ENCODE assay signal across 17 cellular contexts in the genomic region with DNA sequence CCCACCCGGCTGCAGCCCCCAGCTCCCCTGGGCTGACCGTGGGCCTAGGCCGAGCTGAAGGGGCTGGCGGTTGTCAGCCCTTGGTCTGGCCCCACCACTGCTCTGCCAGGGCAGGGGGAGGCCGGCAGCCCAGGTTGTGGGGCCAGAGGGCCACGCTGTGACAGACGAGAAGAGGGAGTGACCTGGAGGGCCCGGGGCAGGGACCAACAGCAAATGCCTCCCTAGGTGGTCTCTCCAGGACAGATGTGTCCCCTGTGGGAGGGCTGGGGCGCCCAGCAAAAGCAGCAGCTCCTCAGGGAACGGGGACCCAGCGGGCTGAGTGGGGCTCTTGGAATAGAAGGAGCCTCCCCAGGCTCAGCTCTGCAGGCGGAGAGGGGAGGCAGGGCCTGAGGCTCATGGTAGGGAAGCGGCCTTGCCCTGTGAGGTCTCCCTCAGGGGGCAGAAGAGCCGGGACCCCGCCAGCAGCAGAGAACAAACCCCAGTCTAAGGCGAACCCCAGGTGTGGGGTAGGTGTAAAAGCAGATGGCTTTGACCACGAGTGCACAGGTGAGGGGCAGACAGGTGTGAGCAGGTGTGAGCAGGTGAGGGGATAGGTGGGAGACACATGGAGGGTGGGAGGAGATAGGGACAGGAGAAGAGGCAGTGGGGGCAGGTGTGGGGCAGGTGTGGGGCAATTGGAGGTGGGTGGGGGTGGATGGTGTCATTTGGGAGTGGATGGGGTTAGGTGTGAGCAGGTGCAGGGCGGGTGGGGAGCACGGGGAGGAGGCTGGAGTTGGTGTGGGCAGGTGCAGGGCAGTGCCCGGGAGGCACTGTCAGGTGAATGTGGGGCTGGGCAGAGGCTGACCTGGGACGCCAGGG. TPM values are rescaled to one million over a fixed set of nuclear protein-coding genes. Genes with fewer than 3 reads are reported as not detected.
DNase-seq lines count a peak whose midpoint lies in the region; ATAC-seq and TF ChIP-seq lines count a peak whose summit lies in the region.
"Had no signal": no experiment of that assay in that cellular context is flagged by ENCODE, and none has a peak within 500 bp of the region (broad histone marks: within the 10 kb centered on the region; RNA-seq: fewer than 3 reads in every experiment).

No MANE protein-coding gene starts in this region.

- H3K4me3 Mint-ChIP-seq in activated T-cell treated with anti-CD3 and anti-CD28 coated beads, Interleukin-2, amount 50 U/mL, for 4 hours: no peak overlapping the region
- H3K4me3 Mint-ChIP-seq in stimulated activated effector memory CD8-positive, alpha-beta T cell treated with anti-CD3 and anti-CD28 coated beads, Interleukin-12 subunit alpha, Interleukin-12 subunit beta, amount 100 ng/mL, for 72 hours: no peak overlapping the region
- peak overlapping the region in 2 of 5 donors; percentile 10 to 24 for H3K4me3 Mint-ChIP-seq in immature natural killer cell
- H3K4me3 Mint-ChIP-seq: activated T-helper 17 cell treated with anti-CD3 and anti-CD28 coated beads, Interleukin-2, amount 50 U/mL, for 72 hours had no signal

- H3K9me3 Mint-ChIP-seq in activated T-cell treated with anti-CD3 and anti-CD28 coated beads, Interleukin-2, amount 50 U/mL, for 4 hours: no peaks in the 10 kb centered on the region
- no peaks in the 10 kb centered on the region for H3K9me3 Mint-ChIP-seq in stimulated activated effector memory CD8-positive, alpha-beta T cell treated with anti-CD3 and anti-CD28 coated beads, Interleukin-12 subunit alpha, Interleukin-12 subunit beta, amount 100 ng/mL, for 72 hours
- H3K9me3 Mint-ChIP-seq in immature natural killer cell: no peaks in the 10 kb centered on the region
- H3K9me3 Mint-ChIP-seq: activated T-helper 17 cell treated with anti-CD3 and anti-CD28 coated beads, Interleukin-2, amount 50 U/mL, for 72 hours had no signal

- H3K27me3 ChIP-seq in Peyer's patch: no peaks in the 10 kb centered on the region
- H3K27me3 ChIP-seq in mammary epithelial cell (ENCODE audit: insufficient read depth, low read length): no peaks in the 10 kb centered on the region
- H3K27me3 ChIP-seq: cardiac muscle cell had no signal

- TF ChIP-seq POLR2A in Peyer's patch (IDR thresholded peaks at IDR 0.05): no peak

- TF ChIP-seq CTCF in Peyer's patch (IDR thresholded peaks at IDR 0.05): no peak
- no peak for TF ChIP-seq CTCF in mammary epithelial cell (conservative IDR thresholded peaks at IDR 0.05 in 1 of 2, IDR thresholded peaks at IDR 0.05 in 1 of 2; ENCODE audit: extremely low read depth in 1 of 2, insufficient read depth in 1 of 2, low read depth in 1 of 2, low read length in 2 of 2)

- no peak overlapping the region for H3K4me2 ChIP-seq in mammary epithelial cell (ENCODE audit: insufficient read depth, low read depth, low read length)

- dilution Hi-C loops in mammary epithelial cell (cut with HindIII; ENCODE audit: low sequenced_read_pairs): no loop called here

- H3K9me3 ChIP-seq in Peyer's patch (no peaks in the 10 kb centered on the region), mammary epithelial cell (replicated peaks; ENCODE audit: insufficient read depth, low read length) (no peaks in the 10 kb centered on the region)

- H3K36me3 ChIP-seq in Peyer's patch (no peaks in the 10 kb centered on the region), mammary epithelial cell (ENCODE audit: insufficient read depth, low read length) (peaks cover 4% of the 10 kb centered on the region)

- no peak overlapping the region for H2AFZ ChIP-seq in mammary epithelial cell (ENCODE audit: low read depth, low read length)

- CTCF ChIA-PET in mammary epithelial cell (lab: Charles Lee; ENCODE audit: low non-redundant PET): no interaction called here

- H3K27ac ChIP-seq in Peyer's patch (peak overlapping the region in 2 of 4 donors; percentile 74 to 92), mammary epithelial cell (ENCODE audit: insufficient read depth, low read depth, low read length) (no peak overlapping the region)
- H3K27ac ChIP-seq: cardiac muscle cell had no signal

- no peaks in the 10 kb centered on the region for H3K36me3 Mint-ChIP-seq in activated T-cell treated with anti-CD3 and anti-CD28 coated beads, Interleukin-2, amount 50 U/mL, for 4 hours (ENCODE audit: insufficient read depth)
- peaks cover 26% of the 10 kb centered on the region for H3K36me3 Mint-ChIP-seq in stimulated activated effector memory CD8-positive, alpha-beta T cell treated with anti-CD3 and anti-CD28 coated beads, Interleukin-12 subunit alpha, Interleukin-12 subunit beta, amount 100 ng/mL, for 72 hours
- peaks cover 2 to 9% (median 3%) of the 10 kb centered on the region in 3 donors for H3K36me3 Mint-ChIP-seq in immature natural killer cell

- peak; percentile 3 for DNase-seq in activated T-cell treated with anti-CD3 and anti-CD28 coated beads, Interleukin-2, amount 50 U/mL, for 4 hours
- DNase-seq in activated T-cell treated with anti-CD3 and anti-CD28 coated beads for 4 hours: no peak
- peak in 2 of 3 donors; percentile 45 to 48 for DNase-seq in Peyer's patch
- peak; percentile 21 for DNase-seq in iPS-NIHi11 (ENCODE audit: low spot score)
- DNase-seq in stimulated activated effector memory CD8-positive, alpha-beta T cell treated with anti-CD3 and anti-CD28 coated beads, Interleukin-12 subunit alpha, Interleukin-12 subunit beta, amount 100 ng/mL, for 72 hours (ENCODE audit: low spot score in 2 of 2): no peak
- no peak for DNase-seq in mammary epithelial cell
- DNase-seq in putamen (ENCODE audit: low spot score): no peak
- DNase-seq in immature natural killer cell: no peak
- DNase-seq: erythroblast; GOT3; mesendoderm; NCI-H226; PC-3; stimulated activated naive CD8-positive, alpha-beta T cell treated with anti-CD3 and anti-CD28 coated beads, Interleukin-15, Interleukin-2, amounts not matched to agents 100 U/mL and 50 U/mL, for 24 hours had no signal

- H4K20me1 ChIP-seq in mammary epithelial cell (ENCODE audit: insufficient read depth, low read length): no peaks in the 10 kb centered on the region

- intact Hi-C loops in mammary epithelial cell (cut with micrococcal nuclease): no loop called here

- in situ Hi-C loops in mammary epithelial cell (cut with MboI; ENCODE audit: low sequenced_read_pairs in 2 of 2): no loop called here

- H3K4me1 ChIP-seq in Peyer's patch: peaks cover 11 to 77% (median 20%) of the 10 kb centered on the region in 4 donors
- H3K4me1 ChIP-seq in mammary epithelial cell (ENCODE audit: insufficient read depth, low read length): no peaks in the 10 kb centered on the region

- no peak for ATAC-seq in activated T-cell treated with anti-CD3 and anti-CD28 coated beads, Interleukin-2, amount 50 U/mL, for 4 hours
- ATAC-seq in stimulated activated effector memory CD8-positive, alpha-beta T cell treated with anti-CD3 and anti-CD28 coated beads, Interleukin-12 subunit alpha, Interleukin-12 subunit beta, amount 100 ng/mL, for 72 hours: no peak
- ATAC-seq: activated T-helper 17 cell treated with anti-CD3 and anti-CD28 coated beads, Interleukin-2, amount 50 U/mL, for 72 hours; PC-3; stimulated activated naive CD8-positive, alpha-beta T cell treated with anti-CD3 and anti-CD28 coated beads, Interleukin-15, Interleukin-2, amounts not matched to agents 100 U/mL and 50 U/mL, for 24 hours had no signal

- H3K27ac Mint-ChIP-seq in stimulated activated effector memory CD8-positive, alpha-beta T cell treated with anti-CD3 and anti-CD28 coated beads, Interleukin-12 subunit alpha, Interleukin-12 subunit beta, amount 100 ng/mL, for 72 hours: peak overlapping the region; percentile 76
- peak overlapping the region in 3 of 6 donors; percentile 45 for H3K27ac Mint-ChIP-seq in immature natural killer cell
- H3K27ac Mint-ChIP-seq: activated T-helper 17 cell treated with anti-CD3 and anti-CD28 coated beads, Interleukin-2, amount 50 U/mL, for 72 hours; progenitor cell of endocrine pancreas had no signal

- no peak overlapping the region for H3K9ac ChIP-seq in mammary epithelial cell (ENCODE audit: insufficient read depth, low read length)

- WGBS in mammary epithelial cell (ENCODE audit: low coverage, missing lambda C conversion rate): 86% methylated on average over 12 of the region's 21 CpGs

- H3K4me1 Mint-ChIP-seq in activated T-cell treated with anti-CD3 and anti-CD28 coated beads, Interleukin-2, amount 50 U/mL, for 4 hours (ENCODE audit: low read depth): peaks cover 34% of the 10 kb centered on the region
- peaks cover 46% of the 10 kb centered on the region for H3K4me1 Mint-ChIP-seq in stimulated activated effector memory CD8-positive, alpha-beta T cell treated with anti-CD3 and anti-CD28 coated beads, Interleukin-12 subunit alpha, Interleukin-12 subunit beta, amount 100 ng/mL, for 72 hours
- H3K4me1 Mint-ChIP-seq in immature natural killer cell: peaks cover 45 to 49% of the 10 kb centered on the region in 2 donors

- H3K4me3 ChIP-seq in Peyer's patch: no peak overlapping the region
- no peak overlapping the region for H3K4me3 ChIP-seq in mammary epithelial cell (replicated peaks in 1 of 3; ENCODE audit: insufficient read depth in 1 of 3, low read depth in 2 of 3, low read length in 3 of 3)
- H3K4me3 ChIP-seq: cardiac muscle cell had no signal

- H3K27me3 Mint-ChIP-seq in activated T-cell treated with anti-CD3 and anti-CD28 coated beads, Interleukin-2, amount 50 U/mL, for 4 hours (ENCODE audit: low read depth): no peaks in the 10 kb centered on the region
- peaks cover 27 to 29% (median 27%) of the 10 kb centered on the region in 3 donors for H3K27me3 Mint-ChIP-seq in immature natural killer cell (ENCODE audit: low read depth in 3 of 3)
- H3K27me3 Mint-ChIP-seq: activated T-helper 17 cell treated with anti-CD3 and anti-CD28 coated beads, Interleukin-2, amount 50 U/mL, for 72 hours had no signal

- no TSS peak for BruUV-seq in mammary epithelial cell (replicated peaks; lab: Mats Ljungman, UMichigan)

- H3K79me2 ChIP-seq in mammary epithelial cell (ENCODE audit: insufficient read depth, low read length): no peaks in the 10 kb centered on the region

RNA-seq across cellular contexts. Expression of a gene that starts 34.1 kb away (rescaled TPM):
- 1 to 10 TPM; 1.4 to 2.1 (median 2.1) TPM for total RNA-seq in activated T-cell treated with anti-CD3 and anti-CD28 coated beads, Interleukin-2, amount 50 U/mL, for 4 hours
- 100 to 1,000 TPM in 3 of 4 donors, 10 to 100 TPM in 1; 64.3 to 519 (median 165) TPM for total RNA-seq in Peyer's patch
- total RNA-seq in mammary epithelial cell: 1 to 10 TPM in 1 of 2 donors, under 1 TPM in 1; 0.83 to 1.2 TPM
- 0.11 TPM for polyA plus RNA-seq in mammary epithelial cell
- not detected for polyA minus RNA-seq in mammary epithelial cell
- 1,000 to 10,000 TPM in 2 of 3 donors, 100 to 1,000 TPM in 1; 603 to 1,685 (median 1,079) TPM for polyA plus RNA-seq in immature natural killer cell

RNA-seq across cellular contexts. Expression of a gene that starts 42.4 kb away (rescaled TPM):
- total RNA-seq in activated T-cell treated with anti-CD3 and anti-CD28 coated beads, Interleukin-2, amount 50 U/mL, for 4 hours: 100 to 1,000 TPM; 166 to 186 (median 177) TPM
- 100 to 1,000 TPM; 245 to 371 (median 288) TPM for total RNA-seq in Peyer's patch
- 100 to 1,000 TPM; 127 to 237 TPM for total RNA-seq in mammary epithelial cell
- polyA plus RNA-seq in mammary epithelial cell: 83.3 TPM
- 32.7 TPM for polyA minus RNA-seq in mammary epithelial cell
- 100 to 1,000 TPM in 1 of 3 donors, 10 to 100 TPM in 2; 72.1 to 110 (median 77.7) TPM for polyA plus RNA-seq in immature natural killer cell

Comparison
In these comparisons a context has a peak if more than half of its experiments do, and no peak if none do; other contexts are left out.
1. DNase-seq: peak in activated T-cell treated with anti-CD3 and anti-CD28 coated beads, Interleukin-2, amount 50 U/mL, for 4 hours (single experiment), Peyer's patch (2 of 3) and iPS-NIHi11 (single experiment); none in activated T-cell treated with anti-CD3 and anti-CD28 coated beads for 4 hours (single experiment), stimulated activated effector memory CD8-positive, alpha-beta T cell treated with anti-CD3 and anti-CD28 coated beads, Interleukin-12 subunit alpha, Interleukin-12 subunit beta, amount 100 ng/mL, for 72 hours (0 of 2), mammary epithelial cell (single experiment), putamen (single experiment) and immature natural killer cell (0 of 3).
2. RNA of a gene that starts 34.1 kb away (total RNA-seq): 64.3 to 519 TPM in Peyer's patch; 1.4 to 2.1 TPM in activated T-cell treated with anti-CD3 and anti-CD28 coated beads, Interleukin-2, amount 50 U/mL, for 4 hours and 0.83 to 1.2 TPM in mammary epithelial cell; every median in the first group is over 10 times any median in the second.